9 cellular contexts compared by ENCODE assay signal in the genomic region with DNA sequence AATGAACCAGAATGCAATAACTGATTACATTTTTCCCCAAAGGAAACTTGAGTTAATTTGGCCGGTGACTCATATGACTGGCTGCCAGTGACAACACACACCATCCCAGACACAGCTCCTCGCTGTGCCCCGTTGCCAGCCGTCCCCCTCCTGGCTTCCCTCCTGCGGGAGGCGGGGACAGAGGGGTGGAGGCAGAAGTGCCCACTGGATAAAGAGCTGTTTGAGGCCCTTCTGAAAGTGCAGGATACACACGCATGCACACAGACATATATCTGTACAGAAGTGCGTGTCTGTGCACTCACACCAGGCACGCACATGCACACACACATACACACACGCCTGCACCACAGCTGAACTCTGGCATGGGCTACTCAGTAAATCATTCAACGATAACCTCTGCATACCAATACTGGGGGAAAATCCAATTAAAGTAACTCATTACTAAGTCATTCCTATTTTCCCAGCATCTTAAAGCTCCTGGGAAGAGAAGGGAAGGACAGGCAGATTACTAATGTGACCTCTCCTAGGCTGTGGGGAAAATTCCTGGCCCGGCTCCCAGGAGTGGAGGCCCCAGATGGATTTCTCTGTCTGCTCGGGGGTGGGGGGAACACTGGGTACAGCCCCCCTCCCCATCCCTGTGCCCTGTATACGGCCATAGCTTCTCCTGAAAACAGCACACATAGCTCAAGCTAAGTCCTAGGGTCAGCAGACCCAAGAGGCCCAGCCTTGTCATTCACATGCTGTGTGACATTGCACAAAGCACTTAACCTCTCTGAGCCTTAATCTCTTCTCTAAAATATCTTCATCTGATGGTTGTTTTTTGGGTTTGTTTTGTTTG. TPM values are rescaled to one million over a fixed set of nuclear protein-coding genes. Genes with fewer than 3 reads are reported as not detected.
DNase-seq lines count a peak whose midpoint lies in the region; ATAC-seq and TF ChIP-seq lines count a peak whose summit lies in the region.
"Had no signal": no experiment of that assay in that cellular context is flagged by ENCODE, and none has a peak within 500 bp of the region (broad histone marks: within the 10 kb centered on the region; RNA-seq: fewer than 3 reads in every experiment).

No MANE protein-coding gene starts in this region.

- H3K9me2 ChIP-seq in PC-3 (replicated peaks; ENCODE audit: low read length) = no peaks in the 10 kb centered on the region

- no peaks in the 10 kb centered on the region for H3K36me3 Mint-ChIP-seq in neural progenitor cell
- no peaks in the 10 kb centered on the region for H3K36me3 Mint-ChIP-seq in activated T-helper 17 cell treated with anti-CD3 and anti-CD28 coated beads, Interleukin-2, amount 50 U/mL, for 72 hours (ENCODE audit: low read depth)

- H3K4me1 Mint-ChIP-seq in neural progenitor cell = peaks cover 13% of the 10 kb centered on the region
- no peaks in the 10 kb centered on the region for H3K4me1 Mint-ChIP-seq in activated T-helper 17 cell treated with anti-CD3 and anti-CD28 coated beads, Interleukin-2, amount 50 U/mL, for 72 hours

- intact Hi-C loops in PC-3 (cut with micrococcal nuclease) = loop anchor here (1.0 kb wide), 1 partner anchor 79 kb away; no protein-coding TSS in a partner anchor

- CTCF ChIA-PET in PC-3 (lab: Charles Lee) = interaction anchor here (0.6 to 1.6 kb wide), 5 partner anchors 72 to 592 kb away, joined by 3 to 12 read pairs (median 5); no protein-coding TSS in a partner anchor

- H3K9me3 Mint-ChIP-seq in neural progenitor cell = no peaks in the 10 kb centered on the region
- H3K9me3 Mint-ChIP-seq in activated T-helper 17 cell treated with anti-CD3 and anti-CD28 coated beads, Interleukin-2, amount 50 U/mL, for 72 hours = no peaks in the 10 kb centered on the region

- peaks cover 13% of the 10 kb centered on the region for H3K27me3 Mint-ChIP-seq in neural progenitor cell (ENCODE audit: insufficient read depth, low read depth)
- no peaks in the 10 kb centered on the region for H3K27me3 Mint-ChIP-seq in activated T-helper 17 cell treated with anti-CD3 and anti-CD28 coated beads, Interleukin-2, amount 50 U/mL, for 72 hours

- peaks cover 20 to 39% (median 29%) of the 10 kb centered on the region in 10 experiments for H3K4me1 ChIP-seq in BLaER1 treated with 17β-estradiol and CSF1 and Interleukin-3, amounts not matched to agents 10 nM and 100 nM
- peaks cover 21% of the 10 kb centered on the region for H3K4me1 ChIP-seq in PC-3 (ENCODE audit: insufficient read depth, low read length)
- peaks cover 4% of the 10 kb centered on the region for H3K4me1 ChIP-seq in neural progenitor cell

- no peaks in the 10 kb centered on the region for H3K27me3 ChIP-seq in BLaER1 treated with 17β-estradiol and CSF1 and Interleukin-3, amounts not matched to agents 10 nM and 100 nM
- H3K27me3 ChIP-seq in PC-3 (ENCODE audit: low read length) (no peaks in the 10 kb centered on the region), neural progenitor cell (no peaks in the 10 kb centered on the region)

- H3K79me2 ChIP-seq in PC-3 (ENCODE audit: low read length) (no peaks in the 10 kb centered on the region), neural progenitor cell (ENCODE audit: low read depth) (no peaks in the 10 kb centered on the region)

- no peak overlapping the region for H3K27ac Mint-ChIP-seq in neural progenitor cell
- H3K27ac Mint-ChIP-seq in activated T-helper 17 cell treated with anti-CD3 and anti-CD28 coated beads, Interleukin-2, amount 50 U/mL, for 72 hours = no peak overlapping the region

- H3F3A ChIP-seq in PC-3 (ENCODE audit: low read length, unreplicated experiment) (no peaks in the 10 kb centered on the region), neural progenitor cell (ENCODE audit: low read depth) (peaks cover 8% of the 10 kb centered on the region)

- H2AFZ ChIP-seq in PC-3 (ENCODE audit: low read length) (peak overlapping the region; percentile 73), neural progenitor cell (replicated peaks) (no peak overlapping the region)

- no peak for TF ChIP-seq CTCF in PC-3 (conservative IDR thresholded peaks at IDR 0.05; ENCODE audit: low read depth, low read length)
- no peak for TF ChIP-seq CTCF in fibroblast of pulmonary artery (IDR thresholded peaks at IDR 0.05; ENCODE audit: low read length, missing control alignments)
- no peak for TF ChIP-seq CTCF in neural progenitor cell (IDR thresholded peaks at IDR 0.05)

- no peak overlapping the region for H3K9ac ChIP-seq in BLaER1 treated with 17β-estradiol and CSF1 and Interleukin-3, amounts not matched to agents 10 nM and 100 nM
- no peak overlapping the region for H3K9ac ChIP-seq in PC-3 (ENCODE audit: low read length)
- no peak overlapping the region for H3K9ac ChIP-seq in neural progenitor cell

- no TSS peak for BruUV-seq in PC-3 (replicated peaks; lab: Mats Ljungman, UMichigan)

- H3K36me3 ChIP-seq in BLaER1 treated with 17β-estradiol and CSF1 and Interleukin-3, amounts not matched to agents 10 nM and 100 nM = no peaks in the 10 kb centered on the region
- H3K36me3 ChIP-seq in PC-3 (ENCODE audit: low read depth, low read length) (no peaks in the 10 kb centered on the region), neural progenitor cell (no peaks in the 10 kb centered on the region)

- peak overlapping the region in 7 of 11 experiments; percentile 13 to 52 (median 47); a peak in 8 of 22 replicates for H3K4me2 ChIP-seq in BLaER1 treated with 17β-estradiol and CSF1 and Interleukin-3, amounts not matched to agents 10 nM and 100 nM
- H3K4me2 ChIP-seq in PC-3 (ENCODE audit: low read length) (peak overlapping the region; percentile 77), neural progenitor cell (no peak overlapping the region)

- no peak overlapping the region for H3K4me3 ChIP-seq in BLaER1 treated with 17β-estradiol and CSF1 and Interleukin-3, amounts not matched to agents 10 nM and 100 nM
- H3K4me3 ChIP-seq in PC-3 (ENCODE audit: low read length) = peak overlapping the region; percentile 45
- no peak overlapping the region for H3K4me3 ChIP-seq in fibroblast of pulmonary artery (replicated peaks; ENCODE audit: low read depth, low read length)
- no peak overlapping the region for H3K4me3 ChIP-seq in neural progenitor cell

- H3K9me3 ChIP-seq in BLaER1 treated with 17β-estradiol and CSF1 and Interleukin-3, amounts not matched to agents 10 nM and 100 nM (replicated peaks in 1 of 11) = no peaks in the 10 kb centered on the region
- H3K9me3 ChIP-seq in PC-3 (ENCODE audit: low read length) (no peaks in the 10 kb centered on the region), neural progenitor cell (ENCODE audit: low read depth) (no peaks in the 10 kb centered on the region)

- POLR2A ChIA-PET in PC-3 (lab: Charles Lee; ENCODE audit: unreplicated experiment) = interaction anchor here (0.7 kb wide), 1 partner anchor 50 kb away, joined by 12 read pairs; no protein-coding TSS in a partner anchor

- DNase-seq in PC-3 (peak; percentile 86), fibroblast of pulmonary artery (ENCODE audit: low read depth) (peak; percentile 71), neural progenitor cell (ENCODE audit: low spot score) (peak; percentile 30)
- no peak for DNase-seq in activated CD4-positive, CD25-positive, alpha-beta regulatory T cell treated with anti-CD3 and anti-CD28 coated beads, Interleukin-2, amount 50 U/mL, for 72 hours
- DNase-seq: NCI-H2081 had no signal

- no peak overlapping the region for H3K27ac ChIP-seq in BLaER1 treated with 17β-estradiol and CSF1 and Interleukin-3, amounts not matched to agents 10 nM and 100 nM
- H3K27ac ChIP-seq in PC-3 (ENCODE audit: low read length) (peak overlapping the region; percentile 75), neural progenitor cell (no peak overlapping the region)

- ATAC-seq in PC-3 = peak; percentile 99
- no peak for ATAC-seq in HG03045 (IDR thresholded peaks at IDR 0.05; ENCODE audit: unreplicated experiment)
- no peak for ATAC-seq in activated T-helper 17 cell treated with anti-CD3 and anti-CD28 coated beads, Interleukin-2, amount 50 U/mL, for 72 hours (replicated peaks)
- no peak for ATAC-seq in HG03457 (IDR thresholded peaks at IDR 0.05; ENCODE audit: unreplicated experiment)

- peak overlapping the region; percentile 21 for H3K4me3 Mint-ChIP-seq in neural progenitor cell
- no peak overlapping the region for H3K4me3 Mint-ChIP-seq in activated T-helper 17 cell treated with anti-CD3 and anti-CD28 coated beads, Interleukin-2, amount 50 U/mL, for 72 hours

- H4K20me1 ChIP-seq in BLaER1 treated with 17β-estradiol and CSF1 and Interleukin-3, amounts not matched to agents 10 nM and 100 nM = no peaks in the 10 kb centered on the region
- H4K20me1 ChIP-seq in PC-3 (ENCODE audit: low read length) (no peaks in the 10 kb centered on the region), neural progenitor cell (ENCODE audit: low read depth) (no peaks in the 10 kb centered on the region)

RNA-seq across cellular contexts. Expression of a gene that starts 52.3 kb away (rescaled TPM):
- total RNA-seq in PC-3 (2014; rRNA removed) (0.69 TPM in 1 of 2 replicates, not detected in the other), neural progenitor cell (ENCODE audit: low replicate concordance) (not detected in 2 replicates)
- total RNA-seq in activated T-helper 17 cell treated with anti-CD3 and anti-CD28 coated beads, Interleukin-2, amount 50 U/mL, for 72 hours = not detected
